18 cellular contexts compared by ENCODE assay signal in genomic region chr2:13758412-13758811, GRCh38.
"Had no signal": no experiment of that assay in that cellular context is flagged by ENCODE, and none has a peak within 500 bp of the region (broad histone marks: within the 10 kb centered on the region; RNA-seq: fewer than 3 reads in every experiment).

No MANE protein-coding gene starts in this region.

- H3K4me3 Mint-ChIP-seq: activated CD8-positive, alpha-beta T cell treated with anti-CD3 and anti-CD28 coated beads, Interleukin-2, amount 10 ng/mL, durations not matched to agents 7 days and 5 days; activated naive CD8-positive, alpha-beta T cell; nephron had no signal

- H3K36me3 Mint-ChIP-seq: activated naive CD8-positive, alpha-beta T cell had no signal

- H3K4me1 Mint-ChIP-seq: nephron had no signal

- H3K27ac Mint-ChIP-seq: activated CD8-positive, alpha-beta T cell treated with anti-CD3 and anti-CD28 coated beads, Interleukin-2, amount 10 ng/mL, durations not matched to agents 7 days and 5 days; activated naive CD8-positive, alpha-beta T cell; nephron; progenitor cell of endocrine pancreas had no signal

- ATAC-seq: activated CD8-positive, alpha-beta T cell treated with anti-CD3 and anti-CD28 coated beads, Interleukin-2, amount 10 ng/mL, durations not matched to agents 7 days and 5 days; gastrocnemius medialis; heart left ventricle had no signal

- H3K27me3 Mint-ChIP-seq: activated naive CD8-positive, alpha-beta T cell; progenitor cell of endocrine pancreas had no signal

- H3K9me3 Mint-ChIP-seq: nephron had no signal

- DNase-seq: activated CD4-positive, alpha-beta T cell treated with anti-CD3 and anti-CD28 coated beads for 4 hours; activated CD8-positive, alpha-beta memory T cell treated with anti-CD3 and anti-CD28 coated beads, Interleukin-2, amount 50 U/mL, for 4 hours; activated CD8-positive, alpha-beta T cell treated with anti-CD3 and anti-CD28 coated beads, Interleukin-2, amount 10 ng/mL, durations not matched to agents 7 days and 5 days; activated effector memory CD4-positive, alpha-beta T cell treated with anti-CD3 and anti-CD28 coated beads, Interleukin-2, amount 50 U/mL, for 16 hours; activated T-cell treated with anti-CD3 and anti-CD28 coated beads, Interleukin-2, amount 50 U/mL, for 48 hours; amniotic stem cell; erythroblast; gastrocnemius medialis; heart left ventricle; mesendoderm; stimulated activated CD4-positive, alpha-beta T cell treated with anti-CD3 and anti-CD28 coated beads, Interleukin-4, amount 100 ng/mL, for 24 hours; stimulated activated naive CD4-positive, alpha-beta T cell; tibial artery; uterus; WERI-Rb-1 had no signal
